Comparison of ENCODE assay signal across 2 cellular contexts in genomic region chr19:7394728-7395359, GRCh38.
TF ChIP-seq lines count a peak whose summit lies in the region.

No MANE protein-coding gene starts in this region.

TF ChIP-seq in HCT116, 20 proteins besides CTCF, POLR2A, EP300 and RAD21 (continued from another document):
- TF ChIP-seq REST (IDR thresholded peaks at IDR 0.05; ENCODE audit: low read depth) (no peak), ZNF274 (IDR thresholded peaks at IDR 0.05; ENCODE audit: low read depth, low read length) (no peak), SIN3A (IDR thresholded peaks at IDR 0.05; ENCODE audit: low read depth) (peak; percentile 75), ZBTB33 (IDR thresholded peaks at IDR 0.05; ENCODE audit: extremely low read depth, insufficient replicate concordance, low read length) (no peak), YY1 (IDR thresholded peaks at IDR 0.05; ENCODE audit: extremely low read depth, insufficient replicate concordance, low read depth, low read length) (peak; percentile 23), ELF1 (IDR thresholded peaks at IDR 0.05; ENCODE audit: borderline replicate concordance, low read depth) (peak; percentile 94; the same call in 1 of the 2 replicates), CEBPB (IDR thresholded peaks at IDR 0.05; ENCODE audit: low read depth) (no peak), JUND (IDR thresholded peaks at IDR 0.05) (no peak), POLR2AphosphoS5 (IDR thresholded peaks at IDR 0.05; ENCODE audit: low read depth, low read length) (peak; percentile 90), CBX3 (IDR thresholded peaks at IDR 0.05; ENCODE audit: low read depth) (no peak), FOSL1 (IDR thresholded peaks at IDR 0.05; ENCODE audit: low read depth) (no peak), EZH2 (IDR thresholded peaks at IDR 0.05) (no peak), ZFX (IDR thresholded peaks at IDR 0.05) (peak; percentile 28; the same call in 1 of the 2 replicates), SP1 (IDR thresholded peaks at IDR 0.05; ENCODE audit: low read depth) (peak; percentile 78), MAX (IDR thresholded peaks at IDR 0.05) (no peak; the same call in 1 of the 2 replicates), TCF7L2 (IDR thresholded peaks at IDR 0.05; ENCODE audit: borderline replicate concordance, extremely low read depth, insufficient read depth, insufficient read length) (no peak)
TF ChIP-seq in HCT116: peak in this region for 7.

TF ChIP-seq in SK-N-SH, 30 proteins besides CTCF, POLR2A, EP300 and RAD21 (continued from another document):
- peak; percentile 45 for TF ChIP-seq PBX3 (IDR thresholded peaks at IDR 0.05)
- TF ChIP-seq FOSL2 (IDR thresholded peaks at IDR 0.05; ENCODE audit: borderline replicate concordance, low read depth), result no peak
- no peak for TF ChIP-seq RCOR1 (IDR thresholded peaks at IDR 0.05; ENCODE audit: low read length)
- peak; percentile 82 for TF ChIP-seq NRF1 (IDR thresholded peaks at IDR 0.05; ENCODE audit: low read depth, low read length)
- TF ChIP-seq YY1 (IDR thresholded peaks at IDR 0.05; ENCODE audit: low read depth), result peak; percentile 47; the same call in 1 of the 2 replicates
- TF ChIP-seq POLR2AphosphoS5 (IDR thresholded peaks at IDR 0.05; ENCODE audit: low read depth, low read length), result peak; percentile 87
TF ChIP-seq in SK-N-SH: peak in this region for 10.
